ENCODE assay signal across 8 cellular contexts in genomic region chr7:128831178-128831993, GRCh38. TPM values are rescaled to one million over a fixed set of nuclear protein-coding genes. Genes with fewer than 3 reads are reported as not detected.
DNase-seq lines count a peak whose midpoint lies in the region; ATAC-seq and TF ChIP-seq lines count a peak whose summit lies in the region.

No MANE protein-coding gene starts in this region.

- peak overlapping the region; percentile 89 for H2BK120ac ChIP-seq in mesenchymal stem cell (ENCODE audit: low read depth, low read length)

- no peak overlapping the region for H3K23ac ChIP-seq in mesenchymal stem cell (ENCODE audit: low read length in 2 of 2)

- H2BK5ac ChIP-seq in mesenchymal stem cell (ENCODE audit: low read depth, low read length, poor library complexity, severe bottlenecking): no peak overlapping the region

- no peak overlapping the region for H3K27ac Mint-ChIP-seq in CD4-positive, alpha-beta memory T cell

- H3K4me1 ChIP-seq in CD4-positive, alpha-beta memory T cell (ENCODE audit: insufficient read depth, low read length): peaks cover 19% of the 10 kb centered on the region
- no peaks in the 10 kb centered on the region for H3K4me1 ChIP-seq in colonic mucosa
- peaks cover 60% of the 10 kb centered on the region for H3K4me1 ChIP-seq in mesenchymal stem cell (ENCODE audit: control insufficient read depth, insufficient read depth, low read depth, low read length)

- peaks cover 22 to 33% of the 10 kb centered on the region in 2 donors for H3K27me3 Mint-ChIP-seq in CD4-positive, alpha-beta memory T cell

- POLR2A ChIA-PET in CD4-positive, alpha-beta memory T cell (lab: Charles Lee; ENCODE audit: partially characterized antibody): no interaction called here

- H3K27ac ChIP-seq in CD4-positive, alpha-beta memory T cell (ENCODE audit: low read depth, low read length): no peak overlapping the region
- H3K27ac ChIP-seq in colonic mucosa (peak overlapping the region; percentile 64), mesenchymal stem cell (ENCODE audit: low read length, poor library complexity, severe bottlenecking) (peak overlapping the region; percentile 46)

- H2AK5ac ChIP-seq in mesenchymal stem cell (ENCODE audit: low read length, severe bottlenecking): no peak overlapping the region

- peak overlapping the region; percentile 4 to 33 for H2BK12ac ChIP-seq in mesenchymal stem cell (ENCODE audit: low read length in 2 of 2)

- H4K91ac ChIP-seq in mesenchymal stem cell (ENCODE audit: low read length): peak overlapping the region; percentile 53

- peak overlapping the region; percentile 42 to 60 for H3K4ac ChIP-seq in mesenchymal stem cell (ENCODE audit: low read depth in 1 of 2, low read length in 2 of 2)

- DNase-seq in CD4-positive, alpha-beta memory T cell: no peak
- DNase-seq in MG63 (peak; percentile 67), colonic mucosa (no peak), mesenchymal stem cell (peak; percentile 71), NOMO-1 (lab: John Stamatoyannopoulos, UW; ENCODE audit: unreplicated experiment in 2 of 2) (no peak)

- no peaks in the 10 kb centered on the region for H3K9me3 Mint-ChIP-seq in CD4-positive, alpha-beta memory T cell

- H3K36me3 Mint-ChIP-seq in CD4-positive, alpha-beta memory T cell: no peaks in the 10 kb centered on the region

- H3K4me2 ChIP-seq in mesenchymal stem cell (ENCODE audit: low read length, poor library complexity, severe bottlenecking): peak overlapping the region; percentile 83

- H2AFZ ChIP-seq in mesenchymal stem cell (ENCODE audit: low read depth, low read length): no peak overlapping the region

- H3K79me1 ChIP-seq in mesenchymal stem cell (replicated peaks; ENCODE audit: low read length, poor library complexity, severe bottlenecking): peaks cover 7% of the 10 kb centered on the region

- H2BK15ac ChIP-seq in mesenchymal stem cell (ENCODE audit: low read depth, poor library complexity, severe bottlenecking): peak overlapping the region; percentile 95

- peak overlapping the region in 1 of 2 experiments; percentile 76 for H3K14ac ChIP-seq in mesenchymal stem cell (ENCODE audit: low read length in 2 of 2)

- H3K9me3 ChIP-seq in CD4-positive, alpha-beta memory T cell (ENCODE audit: control insufficient read depth in 1 of 2, low read length in 2 of 2): no peaks in the 10 kb centered on the region
- H3K9me3 ChIP-seq in MG63 (no peaks in the 10 kb centered on the region), colonic mucosa (no peaks in the 10 kb centered on the region), mesenchymal stem cell (ENCODE audit: control insufficient read depth, low read length) (no peaks in the 10 kb centered on the region)

- H3K18ac ChIP-seq in mesenchymal stem cell (ENCODE audit: low read depth in 1 of 2, low read length in 2 of 2): peak overlapping the region; percentile 63 to 69

- intact Hi-C loops in CD4-positive, alpha-beta memory T cell (cut with micrococcal nuclease): no loop called here
- intact Hi-C loops in colonic mucosa (cut with DNase I): no loop called here

- no peak overlapping the region for H3K4me3 ChIP-seq in CD4-positive, alpha-beta memory T cell (ENCODE audit: low read length in 2 of 2)
- peak overlapping the region; percentile 75 for H3K4me3 ChIP-seq in MG63
- peak overlapping the region; percentile 39 for H3K4me3 ChIP-seq in colonic mucosa
- peak overlapping the region; percentile 61 to 95 for H3K4me3 ChIP-seq in mesenchymal stem cell (ENCODE audit: insufficient read depth in 1 of 2, low read depth in 1 of 2, low read length in 2 of 2)

- H4K8ac ChIP-seq in mesenchymal stem cell (ENCODE audit: low read length): peak overlapping the region; percentile 46

- H3K4me3 Mint-ChIP-seq in CD4-positive, alpha-beta memory T cell: peak overlapping the region in 6 of 8 donors; percentile 4 to 68 (median 48)

- H3K36me3 ChIP-seq in CD4-positive, alpha-beta memory T cell (ENCODE audit: insufficient read depth, low read length): no peaks in the 10 kb centered on the region
- H3K36me3 ChIP-seq in MG63 (peaks cover 16% of the 10 kb centered on the region), colonic mucosa (no peaks in the 10 kb centered on the region), mesenchymal stem cell (ENCODE audit: control insufficient read depth in 1 of 2, insufficient read depth in 2 of 2, low read depth in 1 of 2, low read length in 2 of 2) (peaks cover 15% of the 10 kb centered on the region in 2 experiments)

- H3K4me1 Mint-ChIP-seq in CD4-positive, alpha-beta memory T cell: peaks cover 7 to 14% (median 9%) of the 10 kb centered on the region in 4 donors

- TF ChIP-seq CTCF in colonic mucosa (IDR thresholded peaks at IDR 0.05): no peak

- ATAC-seq in GM19452 (IDR thresholded peaks at IDR 0.05; ENCODE audit: unreplicated experiment) (no peak), HG03135 (IDR thresholded peaks at IDR 0.05; ENCODE audit: unreplicated experiment) (no peak), HG03025 (IDR thresholded peaks at IDR 0.05; ENCODE audit: low FRiP score, unreplicated experiment) (no peak)

- H3K9ac ChIP-seq in colonic mucosa (ENCODE audit: low read depth in 2 of 2, low read length in 2 of 2) (peak overlapping the region in 1 of 2 donors; percentile 50), mesenchymal stem cell (ENCODE audit: low read length) (peak overlapping the region; percentile 93)

- peaks cover 13% of the 10 kb centered on the region for H3K27me3 ChIP-seq in CD4-positive, alpha-beta memory T cell (ENCODE audit: insufficient read depth, low read length)
- H3K27me3 ChIP-seq in MG63 (no peaks in the 10 kb centered on the region), colonic mucosa (peaks cover 28% of the 10 kb centered on the region), mesenchymal stem cell (ENCODE audit: control insufficient read depth in 1 of 2, insufficient read depth in 1 of 2, low read length in 2 of 2) (no peaks in the 10 kb centered on the region)

- CTCF ChIA-PET in CD4-positive, alpha-beta memory T cell (lab: Charles Lee; ENCODE audit: partially characterized antibody): interaction anchor here (0.8 to 1.1 kb wide), 2 partner anchors 11 to 52 kb away, joined by 3 read pairs; no protein-coding TSS in a partner anchor

- WGBS in mesenchymal stem cell: under 1% methylated on average over 33 of the region's 33 CpGs

RNA-seq across cellular contexts. Expression of gene FLNC, which starts 1.2 kb away (rescaled TPM):
- total RNA-seq in CD4-positive, alpha-beta memory T cell: under 1 TPM in 1 of 2 experiments, not detected in 1; 0.06 TPM
- polyA plus RNA-seq in CD4-positive, alpha-beta memory T cell: not detected
- 71.1 and 93.1 TPM in 2 replicates for total RNA-seq in MG63 (2014; rRNA removed; shearing (Covaris generic); ENCODE audit: low replicate concordance)
- total RNA-seq in colonic mucosa: 10 to 100 TPM in 1 of 2 donors, 1 to 10 TPM in 1; 4.5 to 88.6 TPM
- 25.9 TPM for polyA plus RNA-seq in mesenchymal stem cell (2013, experiment 1 of 2)
- polyA plus RNA-seq in mesenchymal stem cell (2013, experiment 2 of 2): 23.7 TPM

RNA-seq across cellular contexts. Expression of gene ATP6V1F, which starts 31.3 kb away (rescaled TPM):
- total RNA-seq in CD4-positive, alpha-beta memory T cell: 10 to 100 TPM; 74.6 to 75.5 TPM
- polyA plus RNA-seq in CD4-positive, alpha-beta memory T cell: 100 to 1,000 TPM; 274 to 392 TPM
- 83.6 and 97.0 TPM in 2 replicates for total RNA-seq in MG63 (2014; rRNA removed; shearing (Covaris generic); ENCODE audit: low replicate concordance)
- total RNA-seq in colonic mucosa: 100 to 1,000 TPM in 1 of 2 donors, 10 to 100 TPM in 1; 94.4 to 105 TPM
- polyA plus RNA-seq in mesenchymal stem cell (2013, experiment 1 of 2): 413 TPM
- 407 TPM for polyA plus RNA-seq in mesenchymal stem cell (2013, experiment 2 of 2)

RNA-seq across cellular contexts. Expression of gene CCDC136, which starts 39.6 kb away (rescaled TPM):
- 10 to 100 TPM; 18.3 to 20.4 TPM for total RNA-seq in CD4-positive, alpha-beta memory T cell
- 1 to 10 TPM in 1 of 2 donors, not detected in 1; 3.4 TPM for polyA plus RNA-seq in CD4-positive, alpha-beta memory T cell
- total RNA-seq in MG63 (2014; rRNA removed; shearing (Covaris generic); ENCODE audit: low replicate concordance): 0.53 TPM in 1 of 2 replicates, not detected in the other
- 1 to 10 TPM in 1 of 2 donors, under 1 TPM in 1; 0.64 to 5.8 TPM for total RNA-seq in colonic mucosa
- 2.2 TPM for polyA plus RNA-seq in mesenchymal stem cell (2013, experiment 1 of 2)
- polyA plus RNA-seq in mesenchymal stem cell (2013, experiment 2 of 2): 1.4 TPM

RNA-seq across cellular contexts. Expression of gene OPN1SW, which starts 55.8 kb away (rescaled TPM):
- not detected for total RNA-seq in CD4-positive, alpha-beta memory T cell
- not detected for polyA plus RNA-seq in CD4-positive, alpha-beta memory T cell
- not detected in 2 replicates for total RNA-seq in MG63 (2014; rRNA removed; shearing (Covaris generic); ENCODE audit: low replicate concordance)
- not detected for total RNA-seq in colonic mucosa
- not detected for polyA plus RNA-seq in mesenchymal stem cell (2013, experiment 1 of 2)
- polyA plus RNA-seq in mesenchymal stem cell (2013, experiment 2 of 2): not detected

Comparison
In these comparisons a context has a peak if more than half of its experiments do, and no peak if none do; other contexts are left out.
1. DNase-seq: peak in MG63 (single experiment) and mesenchymal stem cell (single experiment); none in CD4-positive, alpha-beta memory T cell (0 of 5), colonic mucosa (single experiment) and NOMO-1 (0 of 2).
2. H3K4me3 ChIP-seq: peak in MG63 (single experiment), colonic mucosa (single experiment) and mesenchymal stem cell (2 of 2); none in CD4-positive, alpha-beta memory T cell (0 of 2).
3. RNA of gene FLNC, which starts 1.2 kb away (total RNA-seq): 71.1 to 93.1 TPM in MG63 and 4.5 to 88.6 TPM in colonic mucosa; 0.06 TPM in CD4-positive, alpha-beta memory T cell; every median in the first group is over 4 times any median in the second.